ENCODE assay signal across 20 cellular contexts in genomic region chr2:223036756-223037432, GRCh38. TPM values are rescaled to one million over a fixed set of nuclear protein-coding genes. Genes with fewer than 3 reads are reported as not detected.
"Had no signal": no experiment of that assay in that cellular context is flagged by ENCODE, and none has a peak within 500 bp of the region (broad histone marks: within the 10 kb centered on the region; RNA-seq: fewer than 3 reads in every experiment).

No MANE protein-coding gene starts in this region.

- ATAC-seq: effector memory CD8-positive, alpha-beta T cell; gastrocnemius medialis; heart right ventricle; left colon; left ventricle myocardium superior; mucosa of descending colon; naive thymus-derived CD8-positive, alpha-beta T cell; right cardiac atrium; stimulated activated naive CD8-positive, alpha-beta T cell treated with anti-CD3 and anti-CD28 coated beads, Interleukin-15, Interleukin-2, amounts not matched to agents 100 U/mL and 50 U/mL, for 24 hours had no signal

- H3K9me3 ChIP-seq: gastrocnemius medialis, ovary, tibial artery had no signal

- DNase-seq: effector memory CD8-positive, alpha-beta T cell; gastrocnemius medialis; heart right ventricle; hypothalamus; left colon; left ventricle myocardium superior; mucosa of descending colon; naive thymus-derived CD8-positive, alpha-beta T cell; nucleus accumbens; ovary; right cardiac atrium; small intestine; stimulated activated CD4-positive, alpha-beta T cell treated with anti-CD3 and anti-CD28 coated beads, Interleukin-12 subunit alpha, Interleukin-12 subunit beta, amount 100 ng/mL, for 4 hours; stimulated activated naive CD8-positive, alpha-beta T cell treated with anti-CD3 and anti-CD28 coated beads, Interleukin-15, Interleukin-2, amounts not matched to agents 100 U/mL and 50 U/mL, for 24 hours; tibial artery had no signal

- H3K27me3 ChIP-seq: esophagus muscularis mucosa, gastrocnemius medialis, heart right ventricle, ovary, tibial artery had no signal

- FAIRE-seq: small intestine had no signal

- H3K36me3 ChIP-seq: esophagus muscularis mucosa, gastrocnemius medialis, heart right ventricle, ovary, tibial artery had no signal

- H3K4me1 ChIP-seq: gastrocnemius medialis had no signal

- H3K4me3 Mint-ChIP-seq: dendritic cell treated with granulocyte-macrophage colony-stimulating factor and Interleukin-4, amounts not matched to agents 40 ng/mL and 50 ng/mL, for 4 days; effector memory CD8-positive, alpha-beta T cell; naive thymus-derived CD8-positive, alpha-beta T cell; neural crest cell had no signal

- H3K4me1 Mint-ChIP-seq: naive thymus-derived CD8-positive, alpha-beta T cell had no signal

- H3K4me3 ChIP-seq: esophagus muscularis mucosa, gastrocnemius medialis, heart right ventricle, lung, mucosa of descending colon, ovary, tibial artery had no signal

- H3K27ac Mint-ChIP-seq: dendritic cell treated with granulocyte-macrophage colony-stimulating factor and Interleukin-4, amounts not matched to agents 40 ng/mL and 50 ng/mL, for 4 days; effector memory CD8-positive, alpha-beta T cell; naive thymus-derived CD8-positive, alpha-beta T cell had no signal

- H3K27me3 Mint-ChIP-seq: dendritic cell treated with granulocyte-macrophage colony-stimulating factor and Interleukin-4, amounts not matched to agents 40 ng/mL and 50 ng/mL, for 4 days had no signal

- H3K27ac ChIP-seq: epithelial cell of prostate, esophagus muscularis mucosa, gastrocnemius medialis, heart right ventricle, ovary, tibial artery had no signal

RNA-seq across cellular contexts. Expression of gene KCNE4, which starts 15.1 kb away (rescaled TPM):
- total RNA-seq: naive thymus-derived CD8-positive, alpha-beta T cell had no signal
- polyA plus RNA-seq: naive thymus-derived CD8-positive, alpha-beta T cell had no signal
